In genomic region chr7:11726251-11727155, GRCh38 we compare ENCODE assay signal across 13 cellular contexts.
DNase-seq lines count a peak whose midpoint lies in the region; ATAC-seq and TF ChIP-seq lines count a peak whose summit lies in the region.
"Had no signal": no experiment of that assay in that cellular context is flagged by ENCODE, and none has a peak within 500 bp of the region (broad histone marks: within the 10 kb centered on the region; RNA-seq: fewer than 3 reads in every experiment).

No MANE protein-coding gene starts in this region.

- H3K36me3 ChIP-seq in SK-N-SH (replicated peaks in 1 of 2; ENCODE audit: control insufficient read depth in 1 of 2, insufficient read depth in 2 of 2, low read length in 1 of 2), result peaks cover 0 to 3% of the 10 kb centered on the region in 2 experiments
- H3K36me3 ChIP-seq in sigmoid colon, result no peaks in the 10 kb centered on the region

- H4K20me1 ChIP-seq in SK-N-SH (ENCODE audit: insufficient read depth), result no peaks in the 10 kb centered on the region

- H3K9me2 ChIP-seq in SK-N-SH, result no peaks in the 10 kb centered on the region

- H3K27me3 ChIP-seq in SK-N-SH (ENCODE audit: insufficient read depth) (no peaks in the 10 kb centered on the region), sigmoid colon (no peaks in the 10 kb centered on the region)

- TF ChIP-seq RAD21 in SK-N-SH (IDR thresholded peaks at IDR 0.05; ENCODE audit: low read length), result peak; percentile 46

- H3K4me1 ChIP-seq in SK-N-SH (ENCODE audit: control insufficient read depth in 1 of 2, insufficient read depth in 2 of 2, low read depth in 1 of 2, low read length in 1 of 2), result peaks cover 0 to 40% of the 10 kb centered on the region in 2 experiments; a peak in 2 of 4 replicates
- H3K4me1 ChIP-seq in sigmoid colon, result peaks cover 0 to 18% (median 6%) of the 10 kb centered on the region in 4 donors
- H3K4me1 ChIP-seq: Caco-2 had no signal

- no peak overlapping the region for H3K9ac ChIP-seq in SK-N-SH

- H3F3A ChIP-seq in SK-N-SH (replicated peaks; ENCODE audit: insufficient read depth), result no peaks in the 10 kb centered on the region

- H3K4me3 ChIP-seq in GM12865 (ENCODE audit: low read depth, low read length) (no peak overlapping the region), SK-N-SH (ENCODE audit: low read depth in 2 of 2, low read length in 1 of 2) (peak overlapping the region in 1 of 2 experiments; percentile 21; a peak in 1 of 4 replicates), fibroblast of villous mesenchyme (ENCODE audit: low read depth, low read length) (no peak overlapping the region), sigmoid colon (no peak overlapping the region)

- H3K79me2 ChIP-seq in SK-N-SH (ENCODE audit: insufficient read depth), result no peaks in the 10 kb centered on the region

- WGBS in SK-N-SH (ENCODE audit: low lambda C conversion rate), result 20% methylated on average over 12 of the region's 12 CpGs
- WGBS in sigmoid colon, 2 donors, result 85 to 91% methylated on average over 12 of the region's 12 CpGs

- no peak overlapping the region for H2AFZ ChIP-seq in SK-N-SH (ENCODE audit: low read depth)

- H3K4me2 ChIP-seq in SK-N-SH, result no peak overlapping the region

- in situ Hi-C loops in GM13976 (cut with MboI; ENCODE audit: low sequenced_read_pairs, unreplicated experiment), result no loop called here

- TF ChIP-seq POLR2A in sigmoid colon (IDR thresholded peaks at IDR 0.05), result no peak

- intact Hi-C loops in sigmoid colon (cut with DNase I), result loop anchor here (10.0 kb wide), 1 partner anchor 108 kb away; the partner anchor contains the start of gene THSD7A

- no peak for TF ChIP-seq CTCF in GM12865 (IDR thresholded peaks at IDR 0.05; ENCODE audit: insufficient read depth, low read depth, low read length, missing control alignments)
- no peak for TF ChIP-seq CTCF in SK-N-SH (IDR thresholded peaks at IDR 0.05)
- TF ChIP-seq CTCF in fibroblast of villous mesenchyme (IDR thresholded peaks at IDR 0.05; ENCODE audit: insufficient read depth, low read depth, low read length), result no peak
- TF ChIP-seq CTCF in sigmoid colon (IDR thresholded peaks at IDR 0.05), result no peak
- TF ChIP-seq CTCF in GM10266 (IDR thresholded peaks at IDR 0.05; ENCODE audit: control insufficient read depth, insufficient read depth, low read depth, missing control alignments), result no peak
- no peak for TF ChIP-seq CTCF in GM13976 (IDR thresholded peaks at IDR 0.05; ENCODE audit: borderline replicate concordance, control extremely low read depth, extremely low read depth, insufficient read depth, missing control alignments)

- POLR2A ChIA-PET in SK-N-SH (lab: Yijun Ruan, JAX), result interaction anchor here (2.3 kb wide), 1 partner anchor 105 kb away, joined by 11 read pairs; the partner anchor contains the start of gene THSD7A

- peak overlapping the region in 1 of 2 experiments; percentile 99; a peak in 2 of 4 replicates for H3K27ac ChIP-seq in SK-N-SH (ENCODE audit: low read depth in 2 of 2, low read length in 1 of 2)
- H3K27ac ChIP-seq in sigmoid colon, result peak overlapping the region in 3 of 4 donors; percentile 1 to 59 (median 46)

- TF ChIP-seq EP300 in SK-N-SH (IDR thresholded peaks at IDR 0.05; ENCODE audit: borderline replicate concordance in 1 of 2, low read depth in 1 of 2, low read length in 1 of 2) (peak in 1 of 2 experiments; percentile 70; a peak in 2 of 4 replicates), sigmoid colon (IDR thresholded peaks at IDR 0.05) (no peak)

- DNase-seq in GM12865 (ENCODE audit: low read depth) (peak; percentile 7), SK-N-SH (peak; percentile 33), fibroblast of villous mesenchyme (ENCODE audit: low read depth) (peak; percentile 44), sigmoid colon (peak; percentile 74), GM10266 (ENCODE audit: extremely low spot score) (no peak), GM13976 (ENCODE audit: low spot score) (no peak)
- no peak for DNase-seq in activated CD4-positive, alpha-beta T cell treated with anti-CD3 and anti-CD28 coated beads, Interleukin-2, amount 50 U/mL, for 4 hours
- DNase-seq: Caco-2, natural killer cell, NCI-H226, RPMI8226 had no signal

- H3K9me3 ChIP-seq in SK-N-SH (no peaks in the 10 kb centered on the region), sigmoid colon (no peaks in the 10 kb centered on the region)
- H3K9me3 ChIP-seq: Caco-2 had no signal

- ATAC-seq in GM21528 (IDR thresholded peaks at IDR 0.05; ENCODE audit: low FRiP score, unreplicated experiment), result no peak
- ATAC-seq: natural killer cell; stimulated activated effector memory CD8-positive, alpha-beta T cell treated with anti-CD3 and anti-CD28 coated beads, Interleukin-12 subunit alpha, Interleukin-12 subunit beta, amount 100 ng/mL, for 72 hours had no signal

- CTCF ChIA-PET in SK-N-SH (lab: Yijun Ruan, JAX), result interaction anchor here (0.7 to 1.5 kb wide), 8 partner anchors 15 to 275 kb away, joined by 3 to 5 read pairs (median 4); no protein-coding TSS in a partner anchor

TF ChIP-seq in SK-N-SH, 30 proteins besides CTCF, POLR2A, EP300 and RAD21:
- peak; percentile 92 for TF ChIP-seq RCOR1 (IDR thresholded peaks at IDR 0.05; ENCODE audit: low read length)
- TF ChIP-seq EZH2phosphoT487 (IDR thresholded peaks at IDR 0.05; ENCODE audit: borderline replicate concordance, low read depth), result no peak
- TF ChIP-seq RXRA (IDR thresholded peaks at IDR 0.05; ENCODE audit: borderline replicate concordance, low read depth), result no peak
- no peak for TF ChIP-seq JUND (IDR thresholded peaks at IDR 0.05)
- peak; percentile 57; the same call in 1 of the 2 replicates for TF ChIP-seq TCF12 (IDR thresholded peaks at IDR 0.05)
- peak; percentile 89 for TF ChIP-seq GATA2 (CRISPR knock-in tag; IDR thresholded peaks at IDR 0.05)
- TF ChIP-seq GABPA (IDR thresholded peaks at IDR 0.05; ENCODE audit: low read depth), result no peak
- TF ChIP-seq FOSL2 (IDR thresholded peaks at IDR 0.05; ENCODE audit: borderline replicate concordance, low read depth), result no peak
- TF ChIP-seq FOXJ3 (CRISPR knock-in tag; IDR thresholded peaks at IDR 0.05), result 0 out of 2 replicates have a peak, but pooled peaks have one; percentile 56
- peak; percentile 67 for TF ChIP-seq MXI1 (IDR thresholded peaks at IDR 0.05; ENCODE audit: low read depth, low read length)
- TF ChIP-seq CHD2 (IDR thresholded peaks at IDR 0.05; ENCODE audit: low read length, partially characterized antibody), result peak; percentile 55
- no peak for TF ChIP-seq ZBTB33 (IDR thresholded peaks at IDR 0.05; ENCODE audit: borderline replicate concordance, low read depth)
- peak; percentile 23; the same call in 1 of the 2 replicates for TF ChIP-seq NFIC (IDR thresholded peaks at IDR 0.05; ENCODE audit: borderline replicate concordance)
- no peak for TF ChIP-seq NRF1 (IDR thresholded peaks at IDR 0.05; ENCODE audit: low read depth, low read length)

Comparison
In these comparisons a context has a peak if more than half of its experiments do, and no peak if none do; other contexts are left out.
1. DNase-seq: peak in GM12865 (single experiment), SK-N-SH (single experiment), fibroblast of villous mesenchyme (single experiment) and sigmoid colon (single experiment); none in GM10266 (single experiment), activated CD4-positive, alpha-beta T cell treated with anti-CD3 and anti-CD28 coated beads, Interleukin-2, amount 50 U/mL, for 4 hours (0 of 2) and GM13976 (single experiment).